8 cellular contexts compared by ENCODE assay signal in genomic region chr12:4506870-4507269, GRCh38. TPM values are rescaled to one million over a fixed set of nuclear protein-coding genes. Genes with fewer than 3 reads are reported as not detected.
DNase-seq lines count a peak whose midpoint lies in the region; ATAC-seq, FAIRE-seq and TF ChIP-seq lines count a peak whose summit lies in the region.

No MANE protein-coding gene starts in this region.

- no peak overlapping the region for H2BK5ac ChIP-seq in IMR-90 (ENCODE audit: low read depth, low read length, poor library complexity, severe bottlenecking)

- H2BK120ac ChIP-seq in IMR-90 (ENCODE audit: low read depth, low read length) = no peak overlapping the region

- H2AK5ac ChIP-seq in IMR-90 (ENCODE audit: low read depth, low read length) = no peak overlapping the region

- no peak overlapping the region for H2BK15ac ChIP-seq in IMR-90 (ENCODE audit: low read depth, low read length)

- H2AFZ ChIP-seq in IMR-90 (replicated peaks; ENCODE audit: low read length, poor library complexity) = no peak overlapping the region

- peak overlapping the region; percentile 59; the same call in 1 of the 2 replicates for H3K4me2 ChIP-seq in IMR-90 (ENCODE audit: low read depth, low read length)

- no peak for FAIRE-seq in kidney (lab: Jason Lieb, UNC)

- in situ Hi-C loops in IMR-90 (cut with MboI; ENCODE audit: low sequenced_read_pairs) = no loop called here

- no peaks in the 10 kb centered on the region for H3K9me3 ChIP-seq in IMR-90 (ENCODE audit: control insufficient read depth, insufficient read depth, low read length)
- no peaks in the 10 kb centered on the region for H3K9me3 ChIP-seq in effector memory CD4-positive, alpha-beta T cell (ENCODE audit: control insufficient read depth, low read length)
- no peaks in the 10 kb centered on the region for H3K9me3 ChIP-seq in kidney (ENCODE audit: control insufficient read depth in 1 of 2, low read length in 2 of 2)

- H4K20me1 ChIP-seq in IMR-90 (ENCODE audit: insufficient read depth, low read length) = no peaks in the 10 kb centered on the region

- H3K36me3 ChIP-seq in IMR-90 (ENCODE audit: control insufficient read depth, insufficient read depth, low read length) = peaks cover 3% of the 10 kb centered on the region; the same call in 1 of the 2 replicates
- H3K36me3 ChIP-seq in effector memory CD4-positive, alpha-beta T cell (ENCODE audit: control insufficient read depth, insufficient read depth, low read length) = peaks cover 21% of the 10 kb centered on the region
- peaks cover 12 to 16% of the 10 kb centered on the region in 2 donors for H3K36me3 ChIP-seq in kidney (ENCODE audit: control insufficient read depth in 1 of 2, insufficient read depth in 2 of 2, low read length in 2 of 2)

- no peak overlapping the region for H3K23ac ChIP-seq in IMR-90 (ENCODE audit: low read depth, low read length)

- CTCF ChIA-PET in IMR-90 (lab: Yijun Ruan, JAX) (no interaction called here), WTC11 (lab: Charles Lee) (no interaction called here)

- H3K14ac ChIP-seq in IMR-90 (replicated peaks; ENCODE audit: low read depth, low read length) = no peak overlapping the region

- H3K27ac ChIP-seq in IMR-90 (ENCODE audit: insufficient read depth, low read length) = no peak overlapping the region
- peak overlapping the region; percentile 48 for H3K27ac ChIP-seq in effector memory CD4-positive, alpha-beta T cell (ENCODE audit: insufficient read depth, low read length, poor library complexity, severe bottlenecking)
- no peak overlapping the region for H3K27ac ChIP-seq in kidney (ENCODE audit: low read depth in 2 of 2, low read length in 2 of 2)

- no peaks in the 10 kb centered on the region for H3K79me1 ChIP-seq in IMR-90 (ENCODE audit: low read depth in 1 of 2, low read length in 2 of 2)

- no peak overlapping the region for H3K27ac Mint-ChIP-seq in WTC11

- H3K4me1 Mint-ChIP-seq in WTC11 = peaks cover 7% of the 10 kb centered on the region

- no CpG with 5 or more reads among the region's 5 CpGs for WGBS in IMR-90 (ENCODE audit: extremely low coverage in 2 of 2, insufficient read length in 1 of 2), 2 experiments

- ATAC-seq in IMR-90 (ENCODE audit: low read depth) (peak; percentile 88), HG03457 (IDR thresholded peaks at IDR 0.05; ENCODE audit: unreplicated experiment) (no peak), WTC11 (no peak)

- H3K9ac ChIP-seq in IMR-90 (ENCODE audit: low read depth, low read length) (no peak overlapping the region), kidney (ENCODE audit: low read length in 2 of 2) (no peak overlapping the region)

- POLR2A ChIA-PET in IMR-90 (lab: Charles Lee; ENCODE audit: unreplicated experiment) = no interaction called here
- POLR2A ChIA-PET in WTC11 (lab: Charles Lee) = no interaction called here

- no peak overlapping the region for H2BK20ac ChIP-seq in IMR-90 (ENCODE audit: low read depth, low read length)

- no peaks in the 10 kb centered on the region for H3K27me3 ChIP-seq in IMR-90 (ENCODE audit: control insufficient read depth, insufficient read depth, low read length)
- no peaks in the 10 kb centered on the region for H3K27me3 ChIP-seq in effector memory CD4-positive, alpha-beta T cell (replicated peaks; ENCODE audit: control insufficient read depth, insufficient read depth, low read length, poor library complexity, severe bottlenecking)

- no peak for TF ChIP-seq POLR2A in IMR-90 (IDR thresholded peaks at IDR 0.05; ENCODE audit: low read depth, low read length)

- no peak for TF ChIP-seq RAD21 in IMR-90 (IDR thresholded peaks at IDR 0.05; ENCODE audit: low read length)

- no peak overlapping the region for H2AK9ac ChIP-seq in IMR-90 (replicated peaks; ENCODE audit: low read depth, low read length, poor library complexity)

- DNase-seq in EH (ENCODE audit: low read depth) = peak; percentile 62
- DNase-seq in GM20000 (ENCODE audit: low spot score) = peak; percentile 65
- peak; percentile 84 for DNase-seq in IMR-90
- DNase-seq in effector memory CD4-positive, alpha-beta T cell = no peak
- no peak for DNase-seq in kidney
- DNase-seq in NCI-H2171 treated with DMSO at 0.1 percent for 48 hours (lab: John Stamatoyannopoulos, UW) = no peak
- no peak for DNase-seq in WTC11 (ENCODE audit: low spot score)

- H4K8ac ChIP-seq in IMR-90 (ENCODE audit: low read depth in 2 of 2, low read length in 2 of 2) = no peak overlapping the region

- no peaks in the 10 kb centered on the region for H3K9me1 ChIP-seq in IMR-90 (ENCODE audit: insufficient read depth, low read length)

- H4K91ac ChIP-seq in IMR-90 (ENCODE audit: insufficient read depth, low read depth, low read length) = no peak overlapping the region

- dilution Hi-C loops in IMR-90 (cut with HindIII; ENCODE audit: low sequenced_read_pairs, unreplicated experiment) = no loop called here

- no peaks in the 10 kb centered on the region for H3K27me3 Mint-ChIP-seq in WTC11 (ENCODE audit: low read depth)

- no peak overlapping the region for H3K18ac ChIP-seq in IMR-90 (ENCODE audit: low read depth, low read length)

- no TSS peak for BruUV-seq in IMR-90 (replicated peaks; lab: Mats Ljungman, UMichigan)

- H4K5ac ChIP-seq in IMR-90 (ENCODE audit: low read depth, low read length) = no peak overlapping the region

- H3K4me3 ChIP-seq in IMR-90 (ENCODE audit: insufficient read depth, low read depth, low read length) (no peak overlapping the region), kidney (ENCODE audit: low read length in 2 of 2) (no peak overlapping the region)
- no peak overlapping the region for H3K4me3 ChIP-seq in effector memory CD4-positive, alpha-beta T cell (ENCODE audit: insufficient read depth, low read depth, low read length, poor library complexity, severe bottlenecking)

- intact Hi-C loops in IMR-90 (cut with micrococcal nuclease) = no loop called here
- intact Hi-C loops in kidney (cut with DNase I) = no loop called here

- no peaks in the 10 kb centered on the region for H3K9me3 Mint-ChIP-seq in WTC11

- no peak for TF ChIP-seq CTCF in GM20000 (IDR thresholded peaks at IDR 0.05; ENCODE audit: extremely low read depth, missing control alignments)
- TF ChIP-seq CTCF in IMR-90 (conservative IDR thresholded peaks at IDR 0.05; ENCODE audit: low read depth, low read length) = no peak
- no peak for TF ChIP-seq CTCF in kidney (IDR thresholded peaks at IDR 0.05; ENCODE audit: borderline replicate concordance, extremely low read depth, insufficient read depth)
- TF ChIP-seq CTCF in WTC11 (IDR thresholded peaks at IDR 0.05) = no peak

- no peak overlapping the region for H3K4me3 Mint-ChIP-seq in WTC11

- peaks cover 11% of the 10 kb centered on the region for H3K36me3 Mint-ChIP-seq in WTC11

- no peak overlapping the region for H3K56ac ChIP-seq in IMR-90 (ENCODE audit: extremely low read depth, insufficient read depth, low read length)

- no peak overlapping the region for H3K4ac ChIP-seq in IMR-90 (ENCODE audit: low read depth, low read length)

- H3K4me1 ChIP-seq in IMR-90 (ENCODE audit: control insufficient read depth, insufficient read depth, low read length) = no peaks in the 10 kb centered on the region
- H3K4me1 ChIP-seq in effector memory CD4-positive, alpha-beta T cell (ENCODE audit: control insufficient read depth, insufficient read depth, low read length, poor library complexity, severe bottlenecking) = peaks cover 12% of the 10 kb centered on the region
- no peaks in the 10 kb centered on the region for H3K4me1 ChIP-seq in kidney (ENCODE audit: control insufficient read depth in 1 of 2, insufficient read depth in 1 of 2, low read depth in 1 of 2, low read length in 2 of 2)

TF ChIP-seq in IMR-90, 13 proteins besides CTCF, POLR2A, EP300 and RAD21:
- TF ChIP-seq CEBPB (IDR thresholded peaks at IDR 0.05; ENCODE audit: low read depth, low read length) = peak; percentile 18; the same call in 1 of the 2 replicates
- TF ChIP-seq FOS (IDR thresholded peaks at IDR 0.05; ENCODE audit: low read depth, low read length) = no peak

TF ChIP-seq in WTC11, 78 proteins besides CTCF, POLR2A, EP300 and RAD21 (continues in another document):
- TF ChIP-seq AR (CRISPR knock-in tag; IDR thresholded peaks at IDR 0.05) = no peak
- TF ChIP-seq SOX15 (CRISPR knock-in tag; IDR thresholded peaks at IDR 0.05) = no peak
- no peak for TF ChIP-seq ZNF317 (CRISPR knock-in tag; IDR thresholded peaks at IDR 0.05; ENCODE audit: borderline replicate concordance, low read depth)
- TF ChIP-seq ZNF219 (CRISPR knock-in tag; IDR thresholded peaks at IDR 0.05; ENCODE audit: borderline replicate concordance) = no peak

RNA-seq across cellular contexts. Expression of gene RAD51AP1, which starts 31.8 kb away (rescaled TPM):
- total RNA-seq in IMR-90 (2012; rRNA removed) = 6.5 and 15.3 TPM in 2 replicates
- 9.8 and 10.2 TPM in 2 replicates for polyA plus RNA-seq in IMR-90 (2012; rRNA removed)
- 0.47 and 0.48 TPM in 2 replicates for polyA plus RNA-seq in IMR-90 (2012; cell fraction: cytosol; rRNA removed)
- 0.81 and 5.3 TPM in 2 replicates for polyA plus RNA-seq in IMR-90 (2012; cell fraction: nucleus; rRNA removed; ENCODE audit: low replicate concordance)
- total RNA-seq in kidney = 2.9 TPM
- 0.52 TPM for polyA plus RNA-seq in kidney (ENCODE audit: insufficient read depth, low read depth, low replicate concordance)
- 39.4 to 45.2 TPM (median 41.9 TPM) in 3 replicates for total RNA-seq in WTC11 (2021)

RNA-seq across cellular contexts. Expression of gene DYRK4, which starts 55.1 kb away (rescaled TPM):
- total RNA-seq in IMR-90 (2012; rRNA removed) = 40.5 and 44.6 TPM in 2 replicates
- polyA plus RNA-seq in IMR-90 (2012; rRNA removed) = 63.1 and 71.6 TPM in 2 replicates
- 24.1 and 29.6 TPM in 2 replicates for polyA plus RNA-seq in IMR-90 (2012; cell fraction: cytosol; rRNA removed)
- 23.1 and 67.9 TPM in 2 replicates for polyA plus RNA-seq in IMR-90 (2012; cell fraction: nucleus; rRNA removed; ENCODE audit: low replicate concordance)
- 32.8 TPM for total RNA-seq in kidney
- 49.0 TPM for polyA plus RNA-seq in kidney (ENCODE audit: insufficient read depth, low read depth, low replicate concordance)
- 8.8 to 12.2 TPM (median 11.3 TPM) in 3 replicates for total RNA-seq in WTC11 (2021)

Comparison
In these comparisons a context has a peak if more than half of its experiments do, and no peak if none do; other contexts are left out.
1. DNase-seq: peak in EH (single experiment), GM20000 (single experiment) and IMR-90 (single experiment); none in effector memory CD4-positive, alpha-beta T cell (0 of 3), kidney (single experiment), NCI-H2171 treated with DMSO at 0.1 percent for 48 hours (single experiment) and WTC11 (single experiment).